ENCODE assay signal across 8 cellular contexts in genomic region chr9:130042406-130042930, GRCh38. TPM values are rescaled to one million over a fixed set of nuclear protein-coding genes. Genes with fewer than 3 reads are reported as not detected.
DNase-seq lines count a peak whose midpoint lies in the region; ATAC-seq and TF ChIP-seq lines count a peak whose summit lies in the region.

No MANE protein-coding gene starts in this region.

- no peaks in the 10 kb centered on the region for H3K27me3 Mint-ChIP-seq in T-cell

- peak overlapping the region; percentile 97 to 99 for H3K27ac Mint-ChIP-seq in T-cell

- WGBS in mesendoderm (ENCODE audit: extremely low coverage, insufficient coverage, low lambda C conversion rate): no CpG with 5 or more reads among the region's 76 CpGs

- H3K4me3 ChIP-seq in duodenal mucosa (ENCODE audit: low read depth in 1 of 2, low read length in 2 of 2): peak overlapping the region; percentile 77 to 79
- H3K4me3 ChIP-seq in mesendoderm (ENCODE audit: low read length): peak overlapping the region; percentile 84
- peak overlapping the region; percentile 72 to 98 for H3K4me3 ChIP-seq in tibial artery

- H2BK120ac ChIP-seq in mesendoderm (ENCODE audit: low read depth, low read length): no peak overlapping the region

- POLR2A ChIA-PET in T-cell (lab: Charles Lee): interaction anchor here (0.5 to 1.0 kb wide), 5 partner anchors 78 to 242 kb away, joined by 3 to 5 read pairs (median 4); no protein-coding TSS in a partner anchor

- peak overlapping the region; percentile 90 for H3K56ac ChIP-seq in mesendoderm (ENCODE audit: low read length)

- no peak overlapping the region for H2AK5ac ChIP-seq in mesendoderm (ENCODE audit: low read length)

- H4K8ac ChIP-seq in mesendoderm (ENCODE audit: low read depth, low read length): no peak overlapping the region

- no peak overlapping the region for H2BK15ac ChIP-seq in mesendoderm (replicated peaks; ENCODE audit: low read depth)

- peak overlapping the region; percentile 70 to 78 for H3K9ac ChIP-seq in duodenal mucosa (ENCODE audit: low read depth in 1 of 2, low read length in 2 of 2)
- H3K9ac ChIP-seq in mesendoderm (ENCODE audit: low read length): peak overlapping the region; percentile 88

- H3K4ac ChIP-seq in mesendoderm (ENCODE audit: low read depth, low read length): no peak overlapping the region

- H3K18ac ChIP-seq in mesendoderm (ENCODE audit: low read length): peak overlapping the region; percentile 81

- H3K79me2 ChIP-seq in mesendoderm (ENCODE audit: control insufficient read depth, insufficient read depth, low read length): peaks cover 2% of the 10 kb centered on the region

- peaks cover 3% of the 10 kb centered on the region for H3K79me1 ChIP-seq in mesendoderm (ENCODE audit: low read length)

- intact Hi-C loops in tibial artery (cut with DNase I; ENCODE audit: low total_unique reads): loop anchor here (2.0 to 5.0 kb wide), 2 partner anchors 158 to 205 kb away; partner anchors contain the start of genes C9orf78 and USP20

- CTCF ChIA-PET in T-cell (lab: Charles Lee): interaction anchor here in 1 of 2 donors (1.2 to 1.4 kb wide), 3 partner anchors 49 to 154 kb away, joined by 3 to 7 read pairs (median 3); no protein-coding TSS in a partner anchor

- H3K27me3 ChIP-seq in duodenal mucosa (ENCODE audit: control insufficient read depth in 1 of 2, insufficient read depth in 2 of 2, low read length in 2 of 2) (peaks cover 19 to 22% of the 10 kb centered on the region in 2 donors), mesendoderm (ENCODE audit: insufficient read depth, low read length, poor library complexity) (peaks cover 1% of the 10 kb centered on the region), tibial artery (no peaks in the 10 kb centered on the region)

- no peak for TF ChIP-seq CTCF in tibial artery (IDR thresholded peaks at IDR 0.05)

- H2BK5ac ChIP-seq in mesendoderm (ENCODE audit: low read length): no peak overlapping the region

- H3K4me1 ChIP-seq in duodenal mucosa (ENCODE audit: control insufficient read depth in 1 of 2, insufficient read depth in 2 of 2, low read length in 2 of 2) (peaks cover 9 to 26% of the 10 kb centered on the region in 2 donors), mesendoderm (ENCODE audit: control insufficient read depth, low read depth, low read length) (peaks cover 2% of the 10 kb centered on the region), tibial artery (peaks cover 0 to 43% (median 29%) of the 10 kb centered on the region in 4 donors)

- H4K5ac ChIP-seq in mesendoderm (ENCODE audit: low read length): no peak overlapping the region

- H3K9me3 Mint-ChIP-seq in T-cell: no peaks in the 10 kb centered on the region

- peak overlapping the region; percentile 98 for H3K4me2 ChIP-seq in mesendoderm (ENCODE audit: low read length)

- H3K27ac ChIP-seq in duodenal mucosa (ENCODE audit: low read depth, low read length) (peak overlapping the region; percentile 81), mesendoderm (ENCODE audit: low read depth, low read length) (peak overlapping the region; percentile 95), tibial artery (peak overlapping the region; percentile 83 to 96)

- ATAC-seq in T-cell (replicated peaks in 1 of 4) (peak; percentile 6 to 38 (median 27)), HG03520 (IDR thresholded peaks at IDR 0.05; ENCODE audit: unreplicated experiment) (no peak)

- peak overlapping the region; percentile 98 to 100 (median 99) for H3K4me3 Mint-ChIP-seq in T-cell

- no peaks in the 10 kb centered on the region for H3K36me3 ChIP-seq in duodenal mucosa (ENCODE audit: control insufficient read depth in 1 of 2, insufficient read depth in 2 of 2, low read length in 2 of 2)
- H3K36me3 ChIP-seq in mesendoderm (ENCODE audit: control insufficient read depth, insufficient read depth, low read length): no peaks in the 10 kb centered on the region
- peaks cover 0 to 5% (median 0%) of the 10 kb centered on the region in 3 donors for H3K36me3 ChIP-seq in tibial artery

- no peaks in the 10 kb centered on the region for H3K36me3 Mint-ChIP-seq in T-cell

- peak overlapping the region; percentile 66 for H3K23ac ChIP-seq in mesendoderm (ENCODE audit: low read length)

- peaks cover 54 to 71% (median 63%) of the 10 kb centered on the region in 3 donors for H3K4me1 Mint-ChIP-seq in T-cell

- DNase-seq in activated effector memory CD4-positive, alpha-beta T cell treated with anti-CD3 and anti-CD28 coated beads, Interleukin-2, amount 50 U/mL, for 16 hours: peak; percentile 78
- no peak for DNase-seq in activated effector memory CD4-positive, alpha-beta T cell treated with Interleukin-2 at 50 U/mL for 16 hours
- DNase-seq in T-cell (peak in 13 of 34 experiments; percentile 13 to 44 (median 34)), mesendoderm (no peak), tibial artery (peak; percentile 33 to 74), NCI-H1694 (lab: John Stamatoyannopoulos, UW) (no peak)

- no peaks in the 10 kb centered on the region for H3K9me3 ChIP-seq in duodenal mucosa (ENCODE audit: control insufficient read depth in 1 of 2, low read length in 2 of 2)
- no peaks in the 10 kb centered on the region for H3K9me3 ChIP-seq in tibial artery

RNA-seq across cellular contexts. Expression of gene FNBP1, which starts 0.5 kb away (rescaled TPM):
- 100 to 1,000 TPM; 166 to 211 (median 182) TPM for total RNA-seq in T-cell
- polyA plus RNA-seq in mesendoderm (2013, experiment 1 of 2): 18.0 TPM
- polyA plus RNA-seq in mesendoderm (2013, experiment 2 of 2): 18.4 TPM

RNA-seq across cellular contexts. Expression of gene GPR107, which starts 11.2 kb away (rescaled TPM):
- 10 to 100 TPM; 21.3 to 29.1 (median 22.1) TPM for total RNA-seq in T-cell
- 16.4 TPM for polyA plus RNA-seq in mesendoderm (2013, experiment 1 of 2)
- 16.2 TPM for polyA plus RNA-seq in mesendoderm (2013, experiment 2 of 2)

Comparison
In these comparisons a context has a peak if more than half of its experiments do, and no peak if none do; other contexts are left out.
1. DNase-seq: peak in activated effector memory CD4-positive, alpha-beta T cell treated with anti-CD3 and anti-CD28 coated beads, Interleukin-2, amount 50 U/mL, for 16 hours (single experiment) and tibial artery (2 of 2); none in activated effector memory CD4-positive, alpha-beta T cell treated with Interleukin-2 at 50 U/mL for 16 hours (single experiment), mesendoderm (single experiment) and NCI-H1694 (single experiment).
2. Peak in every context shown above with its lines, with median percentiles within 50 percentile points of each other: H3K27ac ChIP-seq and H3K4me3 ChIP-seq.